In genomic region chr1:85850238-85850637, GRCh38 we compare ENCODE assay signal across 9 cellular contexts.
DNase-seq lines count a peak whose midpoint lies in the region; ATAC-seq and TF ChIP-seq lines count a peak whose summit lies in the region.
"Had no signal": no experiment of that assay in that cellular context is flagged by ENCODE, and none has a peak within 500 bp of the region (broad histone marks: within the 10 kb centered on the region; RNA-seq: fewer than 3 reads in every experiment).

No MANE protein-coding gene starts in this region.

- no peak for TF ChIP-seq CTCF in GM13976 (IDR thresholded peaks at IDR 0.05; ENCODE audit: borderline replicate concordance, control extremely low read depth, extremely low read depth, insufficient read depth, missing control alignments)
- peak; percentile 37 for TF ChIP-seq CTCF in retinal pigment epithelial cell (conservative IDR thresholded peaks at IDR 0.05; ENCODE audit: low read depth, low read length)

- no peaks in the 10 kb centered on the region for H3K27me3 ChIP-seq in HAP-1 (ENCODE audit: low read depth)

- no peaks in the 10 kb centered on the region for H3K9me3 ChIP-seq in HAP-1

- ATAC-seq in HG03565 (IDR thresholded peaks at IDR 0.05; ENCODE audit: unreplicated experiment) = no peak
- ATAC-seq: activated CD8-positive, alpha-beta memory T cell treated with anti-CD3 and anti-CD28 coated beads, Interleukin-2, amount 10 ng/mL, durations not matched to agents 7 days and 5 days had no signal

- peaks cover 19% of the 10 kb centered on the region for H3K4me1 ChIP-seq in HAP-1

- no peaks in the 10 kb centered on the region for H3K36me3 ChIP-seq in HAP-1 (replicated peaks)

- peak; percentile 4 for DNase-seq in GM13976 (ENCODE audit: low spot score)
- peak; percentile 43 for DNase-seq in NCI-H69 (lab: John Stamatoyannopoulos, UW)
- DNase-seq in dedifferentiated amniotic fluid mesenchymal stem cell (ENCODE audit: extremely low spot score) = peak; percentile 92
- DNase-seq in retinal pigment epithelial cell (ENCODE audit: low read depth) = peak; percentile 66
- DNase-seq in effector CD4-positive, alpha-beta T cell = no peak
- no peak for DNase-seq in HAP-1 (ENCODE audit: low spot score in 2 of 2)
- DNase-seq in C1 segment of cervical spinal cord (lab: John Stamatoyannopoulos, UW) = no peak
- DNase-seq: activated CD8-positive, alpha-beta memory T cell treated with anti-CD3 and anti-CD28 coated beads, Interleukin-2, amount 10 ng/mL, durations not matched to agents 7 days and 5 days had no signal

- no peak overlapping the region for H3K4me3 ChIP-seq in retinal pigment epithelial cell (ENCODE audit: low read length)
- H3K4me3 ChIP-seq in HAP-1 = no peak overlapping the region

- in situ Hi-C loops in GM13976 (cut with MboI; ENCODE audit: low sequenced_read_pairs, unreplicated experiment) = no loop called here
- in situ Hi-C loops in HAP-1 (cut with MboI; ENCODE audit: low sequenced_read_pairs) = no loop called here

Comparison
In these comparisons a context has a peak if more than half of its experiments do, and no peak if none do; other contexts are left out.
1. DNase-seq: peak in GM13976 (single experiment), NCI-H69 (single experiment), dedifferentiated amniotic fluid mesenchymal stem cell (single experiment) and retinal pigment epithelial cell (single experiment); none in effector CD4-positive, alpha-beta T cell (single experiment), HAP-1 (0 of 2) and C1 segment of cervical spinal cord (0 of 14).